8 cellular contexts compared by ENCODE assay signal in genomic region chr6:106974337-106974998, GRCh38. TPM values are rescaled to one million over a fixed set of nuclear protein-coding genes. Genes with fewer than 3 reads are reported as not detected.
DNase-seq lines count a peak whose midpoint lies in the region; ATAC-seq and TF ChIP-seq lines count a peak whose summit lies in the region.

A gene with protein sequence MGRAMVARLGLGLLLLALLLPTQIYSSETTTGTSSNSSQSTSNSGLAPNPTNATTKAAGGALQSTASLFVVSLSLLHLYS (minus strand): TSS chr6:106974729. CDS start chr6:106974646, 83 bp downstream.

- H3K4me1 Mint-ChIP-seq in GM23338 = peaks cover 29% of the 10 kb centered on the region

- no peak within 1 kb of the TSS for H2AFZ ChIP-seq in GM23338

- H3F3A ChIP-seq in GM23338 (replicated peaks; ENCODE audit: low read depth) = peaks cover 30% of the 10 kb centered on the region

- ATAC-seq in GM23338 (peak; percentile 42), HG03025 (IDR thresholded peaks at IDR 0.05; ENCODE audit: low FRiP score, unreplicated experiment) (no peak)

- H3K4me3 Mint-ChIP-seq in GM23338 = peak within 1 kb of the TSS; percentile 86

- peak within 1 kb of the TSS; percentile 96 for H3K27ac ChIP-seq in GM23338 (ENCODE audit: low read depth)

- intact Hi-C loops in posterior vena cava (cut with DNase I) = no loop called here

- no peaks in the 10 kb centered on the region for H3K9me2 ChIP-seq in GM23338 (ENCODE audit: insufficient read depth)

- peaks cover 50% of the 10 kb centered on the region for H3K36me3 Mint-ChIP-seq in GM23338 (ENCODE audit: low read depth)

- H3K4me1 ChIP-seq in GM23338 (ENCODE audit: insufficient read depth) = peaks cover 19% of the 10 kb centered on the region

- peak within 1 kb of the TSS; percentile 94 for H3K27ac Mint-ChIP-seq in GM23338

- DNase-seq in Daoy (ENCODE audit: low read depth) = peak; percentile 82
- peak; percentile 81 for DNase-seq in GM23338 (ENCODE audit: low spot score)
- peak; percentile 42 for DNase-seq in NCI-H1694 treated with DMSO at 0.1 percent for 48 hours (lab: John Stamatoyannopoulos, UW)
- peak; percentile 35 for DNase-seq in activated CD8-positive, alpha-beta memory T cell treated with anti-CD3 and anti-CD28 coated beads, Interleukin-2, amount 50 U/mL, for 4 hours
- peak; percentile 60 for DNase-seq in germinal center (ENCODE audit: low spot score)
- DNase-seq in posterior vena cava (ENCODE audit: low spot score) = peak; percentile 77
- DNase-seq in HCEC 1CT = no peak

- H3K4me3 ChIP-seq in GM23338 = peak within 1 kb of the TSS; percentile 89

- H3K9me3 Mint-ChIP-seq in GM23338 = peaks cover 24% of the 10 kb centered on the region; the same call in 2 of the 3 replicates

- H3K27me3 ChIP-seq in GM23338 (ENCODE audit: insufficient read depth) = no peaks in the 10 kb centered on the region

- peak within 1 kb of the TSS; percentile 81 for H3K4me2 ChIP-seq in GM23338

- no peak for TF ChIP-seq CTCF in GM23338 (conservative IDR thresholded peaks at IDR 0.05; ENCODE audit: low read depth in 2 of 2)

- peaks cover 73% of the 10 kb centered on the region for H3K79me2 ChIP-seq in GM23338 (replicated peaks; ENCODE audit: insufficient read depth)

- peaks cover 44% of the 10 kb centered on the region for H3K27me3 Mint-ChIP-seq in GM23338 (ENCODE audit: insufficient read depth, low read depth, poor library complexity)

- H4K20me1 ChIP-seq in GM23338 (replicated peaks; ENCODE audit: insufficient read depth) = peaks cover 22% of the 10 kb centered on the region

- H3K36me3 ChIP-seq in GM23338 (ENCODE audit: insufficient read depth) = peaks cover 31% of the 10 kb centered on the region

TF ChIP-seq in GM23338, 12 proteins besides CTCF, POLR2A, EP300 and RAD21:
- TF ChIP-seq JUNB (IDR thresholded peaks at IDR 0.05; ENCODE audit: unreplicated experiment) (no peak), CREB1 (CRISPR knock-in tag; IDR thresholded peaks at IDR 0.05; ENCODE audit: low read depth) (peak; percentile 74), POLR2AphosphoS5 (IDR thresholded peaks at IDR 0.05; ENCODE audit: low read depth) (peak; percentile 92), NANOG (IDR thresholded peaks at IDR 0.05; ENCODE audit: borderline replicate concordance) (no peak), ZNF114 (CRISPR knock-in tag; IDR thresholded peaks at IDR 0.05) (no peak)
- TF ChIP-seq, protein P1, sequence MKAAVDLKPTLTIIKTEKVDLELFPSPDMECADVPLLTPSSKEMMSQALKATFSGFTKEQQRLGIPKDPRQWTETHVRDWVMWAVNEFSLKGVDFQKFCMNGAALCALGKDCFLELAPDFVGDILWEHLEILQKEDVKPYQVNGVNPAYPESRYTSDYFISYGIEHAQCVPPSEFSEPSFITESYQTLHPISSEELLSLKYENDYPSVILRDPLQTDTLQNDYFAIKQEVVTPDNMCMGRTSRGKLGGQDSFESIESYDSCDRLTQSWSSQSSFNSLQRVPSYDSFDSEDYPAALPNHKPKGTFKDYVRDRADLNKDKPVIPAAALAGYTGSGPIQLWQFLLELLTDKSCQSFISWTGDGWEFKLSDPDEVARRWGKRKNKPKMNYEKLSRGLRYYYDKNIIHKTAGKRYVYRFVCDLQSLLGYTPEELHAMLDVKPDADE (IDR thresholded peaks at IDR 0.05) = peak; percentile 39
- TF ChIP-seq, protein P2, sequence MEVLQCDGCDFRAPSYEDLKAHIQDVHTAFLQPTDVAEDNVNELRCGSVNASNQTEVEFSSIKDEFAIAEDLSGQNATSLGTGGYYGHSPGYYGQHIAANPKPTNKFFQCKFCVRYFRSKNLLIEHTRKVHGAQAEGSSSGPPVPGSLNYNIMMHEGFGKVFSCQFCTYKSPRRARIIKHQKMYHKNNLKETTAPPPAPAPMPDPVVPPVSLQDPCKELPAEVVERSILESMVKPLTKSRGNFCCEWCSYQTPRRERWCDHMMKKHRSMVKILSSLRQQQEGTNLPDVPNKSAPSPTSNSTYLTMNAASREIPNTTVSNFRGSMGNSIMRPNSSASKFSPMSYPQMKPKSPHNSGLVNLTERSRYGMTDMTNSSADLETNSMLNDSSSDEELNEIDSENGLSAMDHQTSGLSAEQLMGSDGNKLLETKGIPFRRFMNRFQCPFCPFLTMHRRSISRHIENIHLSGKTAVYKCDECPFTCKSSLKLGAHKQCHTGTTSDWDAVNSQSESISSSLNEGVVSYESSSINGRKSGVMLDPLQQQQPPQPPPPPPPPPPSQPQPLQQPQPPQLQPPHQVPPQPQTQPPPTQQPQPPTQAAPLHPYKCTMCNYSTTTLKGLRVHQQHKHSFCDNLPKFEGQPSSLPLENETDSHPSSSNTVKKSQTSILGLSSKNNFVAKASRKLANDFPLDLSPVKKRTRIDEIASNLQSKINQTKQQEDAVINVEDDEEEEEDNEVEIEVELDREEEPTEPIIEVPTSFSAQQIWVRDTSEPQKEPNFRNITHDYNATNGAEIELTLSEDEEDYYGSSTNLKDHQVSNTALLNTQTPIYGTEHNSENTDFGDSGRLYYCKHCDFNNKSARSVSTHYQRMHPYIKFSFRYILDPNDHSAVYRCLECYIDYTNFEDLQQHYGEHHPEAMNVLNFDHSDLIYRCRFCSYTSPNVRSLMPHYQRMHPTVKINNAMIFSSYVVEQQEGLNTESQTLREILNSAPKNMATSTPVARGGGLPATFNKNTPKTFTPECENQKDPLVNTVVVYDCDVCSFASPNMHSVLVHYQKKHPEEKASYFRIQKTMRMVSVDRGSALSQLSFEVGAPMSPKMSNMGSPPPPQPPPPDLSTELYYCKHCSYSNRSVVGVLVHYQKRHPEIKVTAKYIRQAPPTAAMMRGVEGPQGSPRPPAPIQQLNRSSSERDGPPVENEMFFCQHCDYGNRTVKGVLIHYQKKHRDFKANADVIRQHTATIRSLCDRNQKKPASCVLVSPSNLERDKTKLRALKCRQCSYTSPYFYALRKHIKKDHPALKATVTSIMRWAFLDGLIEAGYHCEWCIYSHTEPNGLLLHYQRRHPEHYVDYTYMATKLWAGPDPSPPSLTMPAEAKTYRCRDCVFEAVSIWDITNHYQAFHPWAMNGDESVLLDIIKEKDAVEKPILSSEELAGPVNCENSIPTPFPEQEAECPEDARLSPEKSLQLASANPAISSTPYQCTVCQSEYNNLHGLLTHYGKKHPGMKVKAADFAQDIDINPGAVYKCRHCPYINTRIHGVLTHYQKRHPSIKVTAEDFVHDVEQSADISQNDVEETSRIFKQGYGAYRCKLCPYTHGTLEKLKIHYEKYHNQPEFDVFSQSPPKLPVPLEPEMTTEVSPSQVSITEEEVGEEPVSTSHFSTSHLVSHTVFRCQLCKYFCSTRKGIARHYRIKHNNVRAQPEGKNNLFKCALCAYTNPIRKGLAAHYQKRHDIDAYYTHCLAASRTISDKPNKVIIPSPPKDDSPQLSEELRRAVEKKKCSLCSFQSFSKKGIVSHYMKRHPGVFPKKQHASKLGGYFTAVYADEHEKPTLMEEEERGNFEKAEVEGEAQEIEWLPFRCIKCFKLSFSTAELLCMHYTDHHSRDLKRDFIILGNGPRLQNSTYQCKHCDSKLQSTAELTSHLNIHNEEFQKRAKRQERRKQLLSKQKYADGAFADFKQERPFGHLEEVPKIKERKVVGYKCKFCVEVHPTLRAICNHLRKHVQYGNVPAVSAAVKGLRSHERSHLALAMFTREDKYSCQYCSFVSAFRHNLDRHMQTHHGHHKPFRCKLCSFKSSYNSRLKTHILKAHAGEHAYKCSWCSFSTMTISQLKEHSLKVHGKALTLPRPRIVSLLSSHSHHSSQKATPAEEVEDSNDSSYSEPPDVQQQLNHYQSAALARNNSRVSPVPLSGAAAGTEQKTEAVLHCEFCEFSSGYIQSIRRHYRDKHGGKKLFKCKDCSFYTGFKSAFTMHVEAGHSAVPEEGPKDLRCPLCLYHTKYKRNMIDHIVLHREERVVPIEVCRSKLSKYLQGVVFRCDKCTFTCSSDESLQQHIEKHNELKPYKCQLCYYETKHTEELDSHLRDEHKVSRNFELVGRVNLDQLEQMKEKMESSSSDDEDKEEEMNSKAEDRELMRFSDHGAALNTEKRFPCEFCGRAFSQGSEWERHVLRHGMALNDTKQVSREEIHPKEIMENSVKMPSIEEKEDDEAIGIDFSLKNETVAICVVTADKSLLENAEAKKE (CRISPR knock-in tag; IDR thresholded peaks at IDR 0.05) = no peak

RNA-seq across cellular contexts. Expression of the gene that starts here (rescaled TPM):
- total RNA-seq in Daoy (2014; rRNA removed; shearing (Covaris generic)) = 193 and 230 TPM in 2 replicates
- 2,810 and 2,907 TPM in 2 replicates for total RNA-seq in GM23338 (2014; rRNA removed; shearing (Covaris generic))
- 1,325 and 1,373 TPM in 2 replicates for polyA plus RNA-seq in GM23338 (2016; fragmentation: Nextera tagmentation; extraction: Ambion mirVana)
- total RNA-seq in posterior vena cava = 1 to 10 TPM; 3.0 to 7.1 TPM

Comparison
In these comparisons a context has a peak if more than half of its experiments do, and no peak if none do; other contexts are left out.
1. RNA of the gene that starts here (total RNA-seq): 2,810 to 2,907 TPM in GM23338 and 193 to 230 TPM in Daoy; 3.0 to 7.1 TPM in posterior vena cava; every median in the first group is over 10 times any median in the second.
2. RNA of the gene that starts here (total RNA-seq): 2,810 to 2,907 TPM in GM23338; 193 to 230 TPM in Daoy; every median in the first group is over 10 times any median in the second.